8 cellular contexts compared by ENCODE assay signal in the genomic region with DNA sequence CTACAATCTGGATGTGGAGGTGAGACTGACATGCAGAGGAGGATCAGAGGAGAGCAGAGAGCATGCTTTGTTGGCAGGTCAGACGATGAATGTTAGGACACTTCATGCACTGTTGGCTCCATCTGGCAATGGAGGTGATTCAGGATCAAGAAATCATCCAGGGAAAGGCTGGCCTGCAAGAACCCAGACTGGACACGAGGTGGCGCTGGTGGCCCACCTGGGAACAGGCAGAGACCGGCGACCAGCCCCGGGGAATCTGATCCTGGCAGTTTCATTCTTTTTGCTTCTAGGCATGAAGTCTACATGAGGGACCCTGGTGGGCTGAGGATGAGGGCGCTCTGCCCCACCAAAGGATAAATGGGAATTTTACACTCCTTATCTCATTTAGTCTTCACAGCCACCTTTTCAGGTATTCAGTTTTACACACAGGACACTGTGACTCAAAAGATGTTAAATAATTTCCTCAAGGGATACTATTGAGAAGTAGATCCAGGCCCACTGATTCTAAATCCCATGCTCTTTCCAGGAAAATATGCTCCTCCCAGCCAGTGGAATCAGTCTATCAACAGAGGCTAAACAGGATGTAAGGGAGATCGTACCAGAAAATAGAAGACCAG. TPM values are rescaled to one million over a fixed set of nuclear protein-coding genes. Genes with fewer than 3 reads are reported as not detected.
DNase-seq lines count a peak whose midpoint lies in the region; ATAC-seq and TF ChIP-seq lines count a peak whose summit lies in the region.

No MANE protein-coding gene starts in this region.

- H3K36me3 Mint-ChIP-seq in activated CD4-positive, alpha-beta memory T cell treated with anti-CD3 and anti-CD28 coated beads for 36 hours = no peaks in the 10 kb centered on the region

- H3K4me3 Mint-ChIP-seq in activated CD4-positive, alpha-beta memory T cell treated with anti-CD3 and anti-CD28 coated beads for 36 hours = no peak overlapping the region

- no peak overlapping the region for H3K27ac ChIP-seq in lower lobe of right lung

- H3K27ac Mint-ChIP-seq in activated CD4-positive, alpha-beta memory T cell treated with anti-CD3 and anti-CD28 coated beads for 36 hours = no peak overlapping the region

- peak; percentile 87 for DNase-seq in Ammon's horn (ENCODE audit: low spot score)
- peak; percentile 55 for DNase-seq in HCEC 1CT
- DNase-seq in NCI-H748 treated with DMSO at 0.1 percent for 48 hours (lab: John Stamatoyannopoulos, UW) = peak; percentile 100
- DNase-seq in activated CD4-positive, alpha-beta memory T cell treated with anti-CD3 and anti-CD28 coated beads for 36 hours = peak; percentile 71
- peak; percentile 31 to 74 for DNase-seq in dermis microvascular lymphatic vessel endothelial cell (ENCODE audit: low read depth in 2 of 2)
- DNase-seq in lower lobe of right lung = peak; percentile 84
- DNase-seq in stimulated activated CD4-positive, alpha-beta T cell treated with anti-CD3 and anti-CD28 coated beads, TNF-alpha, amount 100 ng/mL, for 48 hours (ENCODE audit: low read depth in 3 of 3) = peak; percentile 26 to 54 (median 52)

- H3K4me3 ChIP-seq in lower lobe of right lung = no peak overlapping the region

- H3K4me1 Mint-ChIP-seq in activated CD4-positive, alpha-beta memory T cell treated with anti-CD3 and anti-CD28 coated beads for 36 hours (ENCODE audit: low read depth) = no peaks in the 10 kb centered on the region

- POLR2A ChIA-PET in activated CD4-positive, alpha-beta memory T cell treated with anti-CD3 and anti-CD28 coated beads for 36 hours (lab: Charles Lee) = no interaction called here

- CTCF ChIA-PET in activated CD4-positive, alpha-beta memory T cell treated with anti-CD3 and anti-CD28 coated beads for 36 hours (lab: Charles Lee) = interaction anchor here (0.9 to 2.4 kb wide), 8 partner anchors 12 to 165 kb away, joined by 3 to 16 read pairs (median 6); no protein-coding TSS in a partner anchor

- TF ChIP-seq CTCF in lower lobe of right lung (IDR thresholded peaks at IDR 0.05) = peak; percentile 98

- ATAC-seq in lower lobe of right lung (peak; percentile 90 to 91), GM21447 (IDR thresholded peaks at IDR 0.05; ENCODE audit: unreplicated experiment) (no peak)

- no peaks in the 10 kb centered on the region for H3K27me3 Mint-ChIP-seq in activated CD4-positive, alpha-beta memory T cell treated with anti-CD3 and anti-CD28 coated beads for 36 hours

- no peaks in the 10 kb centered on the region for H3K27me3 ChIP-seq in lower lobe of right lung (ENCODE audit: low read depth)

- intact Hi-C loops in activated CD4-positive, alpha-beta memory T cell treated with anti-CD3 and anti-CD28 coated beads for 36 hours (cut with micrococcal nuclease) = loop anchor here (1.0 to 5.0 kb wide), 2 partner anchors 149 to 164 kb away; no protein-coding TSS in a partner anchor
- intact Hi-C loops in lower lobe of right lung (cut with DNase I) = loop anchor here (10.0 kb wide), 1 partner anchor 147 kb away; no protein-coding TSS in a partner anchor

- H3K36me3 ChIP-seq in lower lobe of right lung = no peaks in the 10 kb centered on the region

- no peaks in the 10 kb centered on the region for H3K9me3 ChIP-seq in lower lobe of right lung

- no peaks in the 10 kb centered on the region for H3K4me1 ChIP-seq in lower lobe of right lung

- H3K9me3 Mint-ChIP-seq in activated CD4-positive, alpha-beta memory T cell treated with anti-CD3 and anti-CD28 coated beads for 36 hours = no peaks in the 10 kb centered on the region

RNA-seq across cellular contexts. Expression of a gene that starts 26.2 kb away (rescaled TPM):
- total RNA-seq in activated CD4-positive, alpha-beta memory T cell treated with anti-CD3 and anti-CD28 coated beads for 36 hours = 10 to 100 TPM; 17.7 to 20.7 TPM
- total RNA-seq in dermis microvascular lymphatic vessel endothelial cell (8.2 and 12.5 TPM in 2 replicates), lower lobe of right lung (30.0 TPM)
